Comparison of ENCODE assay signal across 1 cellular context in genomic region chr3:186287723-186288122, GRCh38.
TF ChIP-seq lines count a peak whose summit lies in the region.

No MANE protein-coding gene starts in this region.

TF ChIP-seq in IMR-90, 13 proteins besides CTCF, POLR2A, EP300 and RAD21:
- TF ChIP-seq RFX5 (IDR thresholded peaks at IDR 0.05; ENCODE audit: low read depth, low read length) (no peak), NFE2L2 (IDR thresholded peaks at IDR 0.05; ENCODE audit: low read depth, low read length) (no peak), SMC3 (IDR thresholded peaks at IDR 0.05; ENCODE audit: low read depth, low read length) (no peak), ELK1 (IDR thresholded peaks at IDR 0.05; ENCODE audit: borderline replicate concordance, low read depth, low read length) (no peak), BHLHE40 (IDR thresholded peaks at IDR 0.05; ENCODE audit: low read depth, low read length) (no peak)
